In the genomic region with DNA sequence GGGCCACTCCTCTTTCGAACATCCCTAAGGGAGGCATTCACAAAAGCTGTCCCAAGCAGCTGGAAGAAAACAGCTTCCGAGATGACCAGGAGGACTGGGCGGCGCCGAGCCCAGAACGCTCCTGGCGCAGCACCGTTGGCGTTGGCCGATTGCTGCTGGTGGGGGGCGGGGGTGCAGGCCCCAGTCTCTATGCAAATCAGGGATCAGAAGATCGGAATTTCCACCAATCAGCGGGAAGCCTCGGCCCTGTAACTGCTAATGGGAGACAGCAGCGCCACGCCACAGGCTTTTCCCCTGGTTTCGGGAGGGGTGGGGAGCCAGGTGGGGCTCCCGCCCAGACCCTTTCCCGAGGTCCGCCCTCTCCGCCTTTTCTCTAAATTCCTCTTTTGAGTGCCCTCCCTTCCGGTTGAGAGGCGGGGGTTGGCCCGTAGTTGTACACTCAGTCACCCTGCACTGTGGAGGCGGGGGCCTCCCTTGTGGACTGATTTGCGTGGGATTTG, we compare ENCODE assay signal across 7 cellular contexts. TPM values are rescaled to one million over a fixed set of nuclear protein-coding genes. Genes with fewer than 3 reads are reported as not detected.
DNase-seq lines count a peak whose midpoint lies in the region; ATAC-seq, FAIRE-seq and TF ChIP-seq lines count a peak whose summit lies in the region.

No MANE protein-coding gene starts in this region.

- no peaks in the 10 kb centered on the region for H3K27me3 ChIP-seq in spleen (replicated peaks in 1 of 7)

- ATAC-seq in GM21447 (IDR thresholded peaks at IDR 0.05; ENCODE audit: unreplicated experiment) (peak; percentile 52), HG03469 (IDR thresholded peaks at IDR 0.05; ENCODE audit: unreplicated experiment) (no peak)

- H3K36me3 ChIP-seq in kidney (ENCODE audit: control insufficient read depth in 1 of 2, insufficient read depth in 2 of 2, low read length in 2 of 2) (peaks cover 13 to 14% of the 10 kb centered on the region in 2 donors), spleen (peaks cover 0 to 53% (median 28%) of the 10 kb centered on the region in 6 donors)

- intact Hi-C loops in kidney (cut with DNase I): no loop called here
- intact Hi-C loops in spleen (cut with DNase I; ENCODE audit: low total_unique reads): no loop called here

- peak overlapping the region in 1 of 2 donors; percentile 46 for H3K9ac ChIP-seq in kidney (ENCODE audit: low read length in 2 of 2)

- H3K27ac ChIP-seq in caudate nucleus (ENCODE audit: low read depth, low read length): peak overlapping the region; percentile 82
- peak overlapping the region; percentile 27 to 63 for H3K27ac ChIP-seq in kidney (ENCODE audit: low read depth in 2 of 2, low read length in 2 of 2)
- H3K27ac ChIP-seq in spleen: peak overlapping the region in 7 of 8 donors; percentile 58 to 80 (median 73)

- H3K4me1 ChIP-seq in kidney (ENCODE audit: control insufficient read depth in 1 of 2, insufficient read depth in 1 of 2, low read depth in 1 of 2, low read length in 2 of 2) (no peaks in the 10 kb centered on the region), spleen (peaks cover 0 to 35% (median 20%) of the 10 kb centered on the region in 6 donors)

- H3K4me3 ChIP-seq in kidney (ENCODE audit: low read length in 2 of 2): peak overlapping the region; percentile 17 to 34
- H3K4me3 ChIP-seq in spleen: peak overlapping the region in 7 of 8 donors; percentile 25 to 61 (median 34)

- 12 to 39% (median 32%) methylated on average over 22 to 26 of the region's 26 CpGs for WGBS in spleen, 5 donors

- TF ChIP-seq CTCF in kidney (IDR thresholded peaks at IDR 0.05; ENCODE audit: borderline replicate concordance, extremely low read depth, insufficient read depth) (no peak), spleen (IDR thresholded peaks at IDR 0.05 in 8 of 11, conservative IDR thresholded peaks at IDR 0.05 in 3 of 11) (peak in 1 of 11 experiments; percentile 9)

- H3K9me3 ChIP-seq in kidney (ENCODE audit: control insufficient read depth in 1 of 2, low read length in 2 of 2): no peaks in the 10 kb centered on the region
- H3K9me3 ChIP-seq in spleen: no peaks in the 10 kb centered on the region

- DNase-seq in NCI-H2107 treated with DMSO at 0.1 percent for 48 hours (lab: John Stamatoyannopoulos, UW; ENCODE audit: unreplicated experiment) (peak; percentile 46), caudate nucleus (lab: John Stamatoyannopoulos, UW) (peak in 45 of 61 donors; percentile 14 to 89 (median 37)), kidney (peak; percentile 91), spleen (peak; percentile 85), NCI-H345 (lab: John Stamatoyannopoulos, UW) (no peak)

- no peak for TF ChIP-seq POLR2A in spleen (IDR thresholded peaks at IDR 0.05)

- FAIRE-seq in kidney (lab: Jason Lieb, UNC): no peak

RNA-seq across cellular contexts. Expression of gene HMCES, which starts 27.0 kb away (rescaled TPM):
- 40.1 TPM for total RNA-seq in kidney
- 37.4 TPM for polyA plus RNA-seq in kidney (ENCODE audit: insufficient read depth, low read depth, low replicate concordance)
- total RNA-seq in spleen: 10 to 100 TPM; 24.0 to 31.9 (median 30.7) TPM
- 10 to 100 TPM; 16.1 to 60.7 (median 18.8) TPM for polyA plus RNA-seq in spleen

RNA-seq across cellular contexts. Expression of gene COPG1, which starts 56.2 kb away (rescaled TPM):
- total RNA-seq in kidney (173 TPM), spleen (100 to 1,000 TPM in 5 of 7 donors, 10 to 100 TPM in 2; 90.8 to 134 (median 116) TPM)
- polyA plus RNA-seq in kidney (ENCODE audit: insufficient read depth, low read depth, low replicate concordance) (107 TPM), spleen (10 to 100 TPM; 47.8 to 52.3 (median 49.8) TPM)
